ENCODE assay signal across 8 cellular contexts in genomic region chr14:100645200-100645985, GRCh38. TPM values are rescaled to one million over a fixed set of nuclear protein-coding genes. Genes with fewer than 3 reads are reported as not detected.
DNase-seq lines count a peak whose midpoint lies in the region; ATAC-seq lines count a peak whose summit lies in the region.

No MANE protein-coding gene starts in this region.

- DNase-seq in GF-D8 (lab: John Stamatoyannopoulos, UW) (peak; percentile 60), NCI-H460 (ENCODE audit: extremely low read depth, low read depth) (peak; percentile 87), cerebellar cortex (ENCODE audit: low spot score) (peak; percentile 75), left colon (peak; percentile 91 to 97)
- DNase-seq in activated CD4-positive, alpha-beta T cell treated with anti-CD3 and anti-CD28 coated beads for 1 hour = peak; percentile 71
- peak; percentile 91 for DNase-seq in stimulated activated CD4-positive, alpha-beta T cell treated with anti-CD3 and anti-CD28 coated beads, Interleukin-4, amount 100 ng/mL, for 24 hours

- intact Hi-C loops in left colon (cut with DNase I, micrococcal nuclease) = loop anchor here in 1 of 2 donors (5.0 kb wide), 2 partner anchors 243 to 263 kb away; no protein-coding TSS in a partner anchor

- ATAC-seq in HG03066 (IDR thresholded peaks at IDR 0.05; ENCODE audit: low read depth, unreplicated experiment) (peak; percentile 66), left colon (peak; percentile 79), HG03442 (IDR thresholded peaks at IDR 0.05; ENCODE audit: unreplicated experiment) (no peak)

RNA-seq across cellular contexts. Expression of gene BEGAIN, which starts 58.2 kb away (rescaled TPM):
- total RNA-seq in NCI-H460 (2014; rRNA removed; shearing (Covaris generic)) = 37.8 and 40.0 TPM in 2 replicates
- 103 and 275 TPM in 2 replicates for polyA plus RNA-seq in NCI-H460 (2014; cell fraction: nucleus; rRNA removed)
- total RNA-seq in left colon = 1 to 10 TPM; 1.4 to 2.0 TPM

Comparison
In these comparisons a context has a peak if more than half of its experiments do, and no peak if none do; other contexts are left out.
1. RNA of gene BEGAIN, which starts 58.2 kb away (total RNA-seq): 37.8 to 40.0 TPM in NCI-H460; 1.4 to 2.0 TPM in left colon; every median in the first group is over 10 times any median in the second.
2. Peak in every context shown above with its lines, with median percentiles within 50 percentile points of each other: DNase-seq.